Comparison of ENCODE assay signal across 27 cellular contexts in genomic region chr1:246544001-246544400, GRCh38.
"Had no signal": no experiment of that assay in that cellular context is flagged by ENCODE, and none has a peak within 500 bp of the region (broad histone marks: within the 10 kb centered on the region; RNA-seq: fewer than 3 reads in every experiment).

No MANE protein-coding gene starts in this region.

- H3K9me3 ChIP-seq: neutrophil, ovary, prostate gland, right lobe of liver, sigmoid colon, stomach, thoracic aorta, thyroid gland, tibial nerve, upper lobe of left lung, vagina had no signal

- H3K36me3 ChIP-seq: ovary, prostate gland had no signal

- DNase-seq: naive thymus-derived CD8-positive, alpha-beta T cell; nephron progenitor cell; ovary; right cardiac atrium; right lobe of liver; sigmoid colon; small intestine; stimulated activated CD4-positive, alpha-beta T cell treated with anti-CD3 and anti-CD28 coated beads, Interleukin-15, amount 100 ng/mL, for 24 hours; stimulated activated CD4-positive, alpha-beta T cell treated with anti-CD3 and anti-CD28 coated beads, Interleukin-2, amount 100 ng/mL, for 24 hours; stimulated activated CD4-positive, alpha-beta T cell treated with anti-CD3 and anti-CD28 coated beads, Interleukin-2, amount 100 ng/mL, for 48 hours; stimulated activated CD4-positive, alpha-beta T cell treated with anti-CD3 and anti-CD28 coated beads, Interleukin-4, amount 100 ng/mL, for 24 hours; stimulated activated naive B cell treated with anti-CD40 and anti-IgM and Interleukin-4, amounts not matched to agents 10 μg/mL and 1 μg/mL and 100 μg/mL, for 72 hours; stimulated activated naive CD4-positive, alpha-beta T cell treated with Interleukin-2 at 50 U/mL for 16 hours; stomach; thyroid gland; trophoblast cell; upper lobe of left lung had no signal

- H3K4me3 Mint-ChIP-seq: naive thymus-derived CD8-positive, alpha-beta T cell; natural killer cell treated with Interleukin-12 subunit alpha and Interleukin-12 subunit beta and Interleukin-15 and Interleukin-18, amount 100 ng/mL, for 72 hours; nephron progenitor cell; neural crest cell; stimulated activated effector memory CD8-positive, alpha-beta T cell treated with anti-CD3 and anti-CD28 coated beads, Interleukin-12 subunit alpha, Interleukin-12 subunit beta, amount 100 ng/mL, for 72 hours; stimulated activated naive B cell treated with anti-CD40 and anti-IgM and Interleukin-4, amounts not matched to agents 10 μg/mL and 1 μg/mL and 100 μg/mL, for 72 hours; stimulated activated naive CD8-positive, alpha-beta T cell treated with anti-CD3 and anti-CD28 coated beads, Interleukin-15, Interleukin-2, amounts not matched to agents 100 ng/mL and 50 ng/mL, for 24 hours had no signal

- H3K4me1 Mint-ChIP-seq: naive thymus-derived CD8-positive, alpha-beta T cell; nephron progenitor cell; neural crest cell; stimulated activated effector memory CD8-positive, alpha-beta T cell treated with anti-CD3 and anti-CD28 coated beads, Interleukin-12 subunit alpha, Interleukin-12 subunit beta, amount 100 ng/mL, for 72 hours; stimulated activated naive B cell treated with anti-CD40 and anti-IgM and Interleukin-4, amounts not matched to agents 10 μg/mL and 1 μg/mL and 100 μg/mL, for 72 hours had no signal

- H3K27me3 Mint-ChIP-seq: naive thymus-derived CD8-positive, alpha-beta T cell; natural killer cell treated with Interleukin-12 subunit alpha and Interleukin-12 subunit beta and Interleukin-15 and Interleukin-18, amount 100 ng/mL, for 72 hours; stimulated activated naive B cell treated with anti-CD40 and anti-IgM and Interleukin-4, amounts not matched to agents 10 μg/mL and 1 μg/mL and 100 μg/mL, for 72 hours; stimulated activated naive CD8-positive, alpha-beta T cell treated with anti-CD3 and anti-CD28 coated beads, Interleukin-15, Interleukin-2, amounts not matched to agents 100 ng/mL and 50 ng/mL, for 24 hours had no signal

- H3K4me3 ChIP-seq: ovary, prostate gland, right lobe of liver, sigmoid colon, stomach, thoracic aorta, thyroid gland, tibial nerve, upper lobe of left lung, vagina had no signal

- H3K9me3 Mint-ChIP-seq: naive thymus-derived CD8-positive, alpha-beta T cell; natural killer cell treated with Interleukin-12 subunit alpha and Interleukin-12 subunit beta and Interleukin-15 and Interleukin-18, amount 100 ng/mL, for 72 hours; nephron progenitor cell; neural crest cell; stimulated activated effector memory CD8-positive, alpha-beta T cell treated with anti-CD3 and anti-CD28 coated beads, Interleukin-12 subunit alpha, Interleukin-12 subunit beta, amount 100 ng/mL, for 72 hours; stimulated activated naive B cell treated with anti-CD40 and anti-IgM and Interleukin-4, amounts not matched to agents 10 μg/mL and 1 μg/mL and 100 μg/mL, for 72 hours; stimulated activated naive CD8-positive, alpha-beta T cell treated with anti-CD3 and anti-CD28 coated beads, Interleukin-15, Interleukin-2, amounts not matched to agents 100 ng/mL and 50 ng/mL, for 24 hours had no signal

- H3K27me3 ChIP-seq: neutrophil, ovary, right lobe of liver, sigmoid colon, stomach, thyroid gland, tibial nerve, upper lobe of left lung, vagina had no signal

- H3K27ac Mint-ChIP-seq: natural killer cell treated with Interleukin-12 subunit alpha and Interleukin-12 subunit beta and Interleukin-15 and Interleukin-18, amount 100 ng/mL, for 72 hours; nephron progenitor cell; stimulated activated effector memory CD8-positive, alpha-beta T cell treated with anti-CD3 and anti-CD28 coated beads, Interleukin-12 subunit alpha, Interleukin-12 subunit beta, amount 100 ng/mL, for 72 hours; stimulated activated naive B cell treated with anti-CD40 and anti-IgM and Interleukin-4, amounts not matched to agents 10 μg/mL and 1 μg/mL and 100 μg/mL, for 72 hours; stimulated activated naive CD8-positive, alpha-beta T cell treated with anti-CD3 and anti-CD28 coated beads, Interleukin-15, Interleukin-2, amounts not matched to agents 100 ng/mL and 50 ng/mL, for 24 hours had no signal

- H3K4me1 ChIP-seq: parathyroid adenoma, prostate gland, sigmoid colon, stomach, tibial nerve, upper lobe of left lung, vagina had no signal

- H3K27ac ChIP-seq: neutrophil, ovary, parathyroid adenoma, prostate gland, right lobe of liver, sigmoid colon, stomach, thoracic aorta, thyroid gland, tibial nerve, upper lobe of left lung, vagina had no signal
